13 cellular contexts compared by ENCODE assay signal in the genomic region with DNA sequence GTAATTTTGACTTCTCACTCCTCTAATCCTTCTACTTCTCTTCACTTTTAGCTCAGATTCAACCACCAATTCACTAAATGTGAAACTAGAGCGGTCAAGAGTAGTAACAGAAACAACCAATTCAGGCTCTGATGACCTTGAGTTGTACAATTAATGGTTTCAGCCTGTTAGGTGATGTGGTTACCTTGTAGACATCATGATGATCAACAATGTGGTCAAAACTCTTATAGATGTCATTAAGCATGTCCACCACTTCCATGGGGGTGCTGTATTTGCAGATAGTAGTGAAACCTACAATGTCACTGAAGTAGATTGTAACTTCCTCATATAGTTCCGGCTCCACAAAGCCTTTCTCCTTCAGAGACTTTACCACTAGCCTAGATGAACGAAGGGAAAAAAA. TPM values are rescaled to one million over a fixed set of nuclear protein-coding genes. Genes with fewer than 3 reads are reported as not detected.
DNase-seq lines count a peak whose midpoint lies in the region; ATAC-seq and TF ChIP-seq lines count a peak whose summit lies in the region.
"Had no signal": no experiment of that assay in that cellular context is flagged by ENCODE, and none has a peak within 500 bp of the region (broad histone marks: within the 10 kb centered on the region; RNA-seq: fewer than 3 reads in every experiment).

No MANE protein-coding gene starts in this region.

- H3K9me2 ChIP-seq in Karpas-422 (replicated peaks; ENCODE audit: insufficient read depth, low read length) = no peaks in the 10 kb centered on the region

- H3K4me2 ChIP-seq in BLaER1 treated with 17β-estradiol and CSF1 and Interleukin-3, amounts not matched to agents 10 nM and 100 nM = peak overlapping the region in 9 of 11 experiments; percentile 6 to 74 (median 30); a peak in 11 of 22 replicates
- H3K4me2 ChIP-seq in Karpas-422 (ENCODE audit: low read depth, low read length, poor library complexity, severe bottlenecking) (peak overlapping the region; percentile 27), osteoblast (ENCODE audit: insufficient read depth, low read length) (no peak overlapping the region)

- no peaks in the 10 kb centered on the region for H4K20me1 ChIP-seq in BLaER1 treated with 17β-estradiol and CSF1 and Interleukin-3, amounts not matched to agents 10 nM and 100 nM
- H4K20me1 ChIP-seq in Karpas-422 (ENCODE audit: insufficient read depth, low read depth, low read length) = no peaks in the 10 kb centered on the region
- no peaks in the 10 kb centered on the region for H4K20me1 ChIP-seq in osteoblast (ENCODE audit: insufficient read depth, low read length)

- no peaks in the 10 kb centered on the region for H3K79me2 ChIP-seq in Karpas-422 (ENCODE audit: low read length)
- no peaks in the 10 kb centered on the region for H3K79me2 ChIP-seq in osteoblast (ENCODE audit: insufficient read depth, low read length)

- no peak overlapping the region for H3K9ac ChIP-seq in BLaER1 treated with 17β-estradiol and CSF1 and Interleukin-3, amounts not matched to agents 10 nM and 100 nM
- no peak overlapping the region for H3K9ac ChIP-seq in Karpas-422 (ENCODE audit: low read length)

- ATAC-seq in GM19351 (IDR thresholded peaks at IDR 0.05; ENCODE audit: unreplicated experiment) (peak; percentile 90), HG02884 (IDR thresholded peaks at IDR 0.05; ENCODE audit: unreplicated experiment) (peak; percentile 86), psoas muscle (no peak)
- ATAC-seq: activated naive CD4-positive, alpha-beta T cell treated with anti-CD3 and anti-CD28 coated beads, Interleukin-2, amount 50 U/mL, for 72 hours; naive thymus-derived CD8-positive, alpha-beta T cell had no signal

- H3K4me1 ChIP-seq in BLaER1 treated with 17β-estradiol and CSF1 and Interleukin-3, amounts not matched to agents 10 nM and 100 nM = peaks cover 0 to 16% (median 6%) of the 10 kb centered on the region in 10 experiments; a peak in 14 of 20 replicates
- peaks cover 37% of the 10 kb centered on the region for H3K4me1 ChIP-seq in Karpas-422 (ENCODE audit: low read length)
- H3K4me1 ChIP-seq in osteoblast (ENCODE audit: insufficient read depth, low read length) = no peaks in the 10 kb centered on the region
- no peaks in the 10 kb centered on the region for H3K4me1 ChIP-seq in psoas muscle
- H3K4me1 ChIP-seq: uterus had no signal

- no peaks in the 10 kb centered on the region for H3K27me3 ChIP-seq in BLaER1 treated with 17β-estradiol and CSF1 and Interleukin-3, amounts not matched to agents 10 nM and 100 nM
- no peaks in the 10 kb centered on the region for H3K27me3 ChIP-seq in Karpas-422 (ENCODE audit: low read length)
- H3K27me3 ChIP-seq in osteoblast (ENCODE audit: insufficient read depth, low read length) = no peaks in the 10 kb centered on the region
- no peaks in the 10 kb centered on the region for H3K27me3 ChIP-seq in psoas muscle (ENCODE audit: insufficient read depth in 3 of 3, low read length in 2 of 3)
- H3K27me3 ChIP-seq: uterus had no signal

- TF ChIP-seq CTCF in osteoblast (IDR thresholded peaks at IDR 0.05; ENCODE audit: extremely low read depth, low read depth, low read length) (no peak), foreskin fibroblast (IDR thresholded peaks at IDR 0.05; ENCODE audit: low read depth, low read length) (no peak), psoas muscle (IDR thresholded peaks at IDR 0.05) (no peak)

- intact Hi-C loops in psoas muscle (cut with DNase I) = loop anchor here in 1 of 2 donors (5.0 kb wide), 2 partner anchors 95 to 105 kb away; no protein-coding TSS in a partner anchor

- H3K4me3 ChIP-seq in BLaER1 treated with 17β-estradiol and CSF1 and Interleukin-3, amounts not matched to agents 10 nM and 100 nM = peak overlapping the region in 1 of 10 experiments; percentile 25; a peak in 3 of 20 replicates
- 0 out of 2 replicates have a peak overlapping the region, but pooled peaks have one; percentile 3 for H3K4me3 ChIP-seq in Karpas-422 (ENCODE audit: low read length)
- no peak overlapping the region for H3K4me3 ChIP-seq in osteoblast (ENCODE audit: insufficient read depth, low read length)
- H3K4me3 ChIP-seq in foreskin fibroblast (ENCODE audit: low read depth in 1 of 2, low read length in 2 of 2) = no peak overlapping the region
- no peak overlapping the region for H3K4me3 ChIP-seq in psoas muscle
- H3K4me3 ChIP-seq: uterus had no signal

- 79 to 94% (median 89%) methylated on average over 3 of the region's 3 CpGs for WGBS in psoas muscle, 3 donors

- 0 out of 22 replicates have a peak overlapping the region, but pooled peaks of 2 of the 11 experiments have one; percentile 2 to 26 for H3K27ac ChIP-seq in BLaER1 treated with 17β-estradiol and CSF1 and Interleukin-3, amounts not matched to agents 10 nM and 100 nM
- no peak overlapping the region for H3K27ac ChIP-seq in Karpas-422 (ENCODE audit: low read length)
- H3K27ac ChIP-seq in osteoblast (ENCODE audit: low read depth, low read length) = no peak overlapping the region
- no peak overlapping the region for H3K27ac ChIP-seq in psoas muscle
- H3K27ac ChIP-seq: uterus had no signal

- no peaks in the 10 kb centered on the region for H3K36me3 ChIP-seq in BLaER1 treated with 17β-estradiol and CSF1 and Interleukin-3, amounts not matched to agents 10 nM and 100 nM
- H3K36me3 ChIP-seq in Karpas-422 (ENCODE audit: insufficient read depth, low read length) (no peaks in the 10 kb centered on the region), osteoblast (ENCODE audit: insufficient read depth, low read length) (no peaks in the 10 kb centered on the region), psoas muscle (ENCODE audit: insufficient read depth in 1 of 2, low read depth in 1 of 2) (peaks cover 0 to 7% of the 10 kb centered on the region in 2 donors)
- H3K36me3 ChIP-seq: uterus had no signal

- peaks cover 0 to 25% (median 12%) of the 10 kb centered on the region in 11 experiments; a peak in 10 of 22 replicates for H3K9me3 ChIP-seq in BLaER1 treated with 17β-estradiol and CSF1 and Interleukin-3, amounts not matched to agents 10 nM and 100 nM (replicated peaks in 1 of 11)
- H3K9me3 ChIP-seq in Karpas-422 (ENCODE audit: low read length) (no peaks in the 10 kb centered on the region), osteoblast (ENCODE audit: low read depth, low read length) (no peaks in the 10 kb centered on the region), psoas muscle (no peaks in the 10 kb centered on the region)
- H3K9me3 ChIP-seq: uterus had no signal

- peak; percentile 63 for DNase-seq in Karpas-422
- no peak for DNase-seq in osteoblast (ENCODE audit: insufficient read length, low spot score, missing footprints)
- DNase-seq in foreskin fibroblast = no peak
- no peak for DNase-seq in psoas muscle
- no peak for DNase-seq in DMS 273 treated with DMSO at 0.1 percent for 48 hours (lab: John Stamatoyannopoulos, UW)
- DNase-seq: activated CD4-positive, CD25-positive, alpha-beta regulatory T cell treated with anti-CD3 and anti-CD28 coated beads, Interleukin-2, amount 50 U/mL, for 72 hours; naive thymus-derived CD8-positive, alpha-beta T cell; NCI-H69; uterus had no signal

- H2AFZ ChIP-seq in Karpas-422 (ENCODE audit: low read length) (peak overlapping the region; percentile 80), osteoblast (ENCODE audit: low read length) (no peak overlapping the region)

RNA-seq across cellular contexts. Expression of a gene that starts 54.1 kb away (rescaled TPM):
- not detected in 2 replicates for total RNA-seq in Karpas-422 (2014; rRNA removed; shearing (Covaris generic); ENCODE audit: low replicate concordance)
- total RNA-seq in osteoblast = 2.9 and 4.7 TPM in 2 replicates
- 10 to 100 TPM in 1 of 4 donors, 1 to 10 TPM in 3; 6.5 to 10.6 (median 8.9) TPM for total RNA-seq in psoas muscle
- 1 to 10 TPM; 3.7 to 5.6 (median 4.4) TPM for polyA plus RNA-seq in psoas muscle
- total RNA-seq: activated naive CD4-positive, alpha-beta T cell treated with anti-CD3 and anti-CD28 coated beads, Interleukin-2, amount 50 U/mL, for 72 hours had no signal

Comparison
In these comparisons a context has a peak if more than half of its experiments do, and no peak if none do; other contexts are left out.
1. ATAC-seq: peak in GM19351 (single experiment) and HG02884 (single experiment); none in psoas muscle (0 of 4).